Comparison of ENCODE assay signal across 38 cellular contexts in genomic region chrX:105220636-105221035, GRCh38. TPM values are rescaled to one million over a fixed set of nuclear protein-coding genes. Genes with fewer than 3 reads are reported as not detected.
"Had no signal": no experiment of that assay in that cellular context is flagged by ENCODE, and none has a peak within 500 bp of the region (broad histone marks: within the 10 kb centered on the region; RNA-seq: fewer than 3 reads in every experiment).

TEX13A (minus strand) TSS chrX:105220694; CDS start chrX:105220397, 297 bp downstream.

- FAIRE-seq: bronchial epithelial cell, colon had no signal

- H3K27ac ChIP-seq: adrenal gland, ascending aorta, body of pancreas, brain microvascular endothelial cell, breast epithelium, cardiac muscle cell, colonic mucosa had no signal

- ATAC-seq: activated naive CD4-positive, alpha-beta T cell treated with anti-CD3 and anti-CD28 coated beads, Interleukin-2, amount 50 U/mL, for 72 hours; activated naive CD8-positive, alpha-beta T cell treated with anti-CD3 and anti-CD28 coated beads, Interleukin-2, amount 50 U/mL, for 24 hours; activated T-cell treated with anti-CD3 and anti-CD28 coated beads, Interleukin-2, amount 50 U/mL, for 72 hours; activated T-helper 17 cell treated with anti-CD3 and anti-CD28 coated beads, Interleukin-2, amount 50 U/mL, for 72 hours; body of pancreas had no signal

- H3K4me3 ChIP-seq: adrenal gland, ascending aorta, body of pancreas, breast epithelium, cardiac muscle cell, colonic mucosa had no signal

- H3K27me3 ChIP-seq: ascending aorta, body of pancreas, brain microvascular endothelial cell, cardiac muscle cell, colonic mucosa had no signal

- DNase-seq: activated effector memory CD4-positive, alpha-beta T cell treated with anti-CD3 and anti-CD28 coated beads, Interleukin-2, amount 50 U/mL, for 16 hours; activated effector memory CD4-positive, alpha-beta T cell treated with Interleukin-2 at 50 U/mL for 16 hours; activated gamma-delta T cell; activated gamma-delta T cell treated with Interleukin-2 at 50 U/mL for 16 hours; activated naive CD4-positive, alpha-beta T cell; activated naive CD4-positive, alpha-beta T cell treated with anti-CD3 and anti-CD28 coated beads for 36 hours; activated naive CD4-positive, alpha-beta T cell treated with anti-CD3 and anti-CD28 coated beads, Interleukin-2, amount 10 ng/mL, durations not matched to agents 7 days and 5 days; activated naive CD4-positive, alpha-beta T cell treated with anti-CD3 and anti-CD28 coated beads, Interleukin-2, amount 50 U/mL, for 16 hours; activated naive CD4-positive, alpha-beta T cell treated with Interleukin-2 at 50 U/mL for 16 hours; activated naive CD8-positive, alpha-beta T cell treated with anti-CD3 and anti-CD28 coated beads for 36 hours; activated naive CD8-positive, alpha-beta T cell treated with anti-CD3 and anti-CD28 coated beads, Interleukin-2, amount 10 ng/mL, durations not matched to agents 7 days and 5 days; activated naive CD8-positive, alpha-beta T cell treated with anti-CD3 and anti-CD28 coated beads, Interleukin-2, amount 50 U/mL, for 24 hours; activated T-cell treated with anti-CD3 and anti-CD28 coated beads, Interleukin-2, amount 50 U/mL, for 48 hours; activated T-cell treated with anti-CD3 and anti-CD28 coated beads, Interleukin-2, amount 50 U/mL, for 72 hours; adrenal gland; amniotic stem cell; amygdala; anterior cingulate cortex; aorta; body of pancreas; brain microvascular endothelial cell; central memory CD4-positive, alpha-beta T cell; cerebellar nuclear complex; colonic mucosa had no signal

- H3K4me1 ChIP-seq: adrenal gland, ascending aorta, body of pancreas, breast epithelium, colonic mucosa had no signal

- H3K9me3 ChIP-seq: adrenal gland, body of pancreas, breast epithelium, colonic mucosa had no signal

- H3K36me3 ChIP-seq: adrenal gland, ascending aorta, brain microvascular endothelial cell, breast epithelium, cardiac muscle cell, colonic mucosa had no signal

RNA-seq across cellular contexts. Expression of gene TEX13A, which starts in this region (rescaled TPM):
- total RNA-seq: activated naive CD4-positive, alpha-beta T cell treated with anti-CD3 and anti-CD28 coated beads for 36 hours; activated naive CD4-positive, alpha-beta T cell treated with anti-CD3 and anti-CD28 coated beads, Interleukin-2, amount 50 U/mL, for 72 hours; activated naive CD8-positive, alpha-beta T cell treated with anti-CD3 and anti-CD28 coated beads for 36 hours; activated naive CD8-positive, alpha-beta T cell treated with anti-CD3 and anti-CD28 coated beads, Interleukin-2, amount 10 ng/mL, durations not matched to agents 7 days and 5 days; activated T-cell treated with anti-CD3 and anti-CD28 coated beads, Interleukin-2, amount 50 U/mL, for 72 hours; activated T-helper 1 cell treated with anti-CD3 and anti-CD28 coated beads, Interleukin-12 subunit alpha, Interleukin-12 subunit beta, Interleukin-2, Interleukin-4 antibody, amounts not matched to agents 30 ng/mL and 10 ng/mL and 1 ng/mL, durations not matched to agents 14 hours and 24 hours and 36 hours; activated T-helper 17 cell treated with anti-CD3 and anti-CD28 coated beads, Interleukin-2, amount 50 U/mL, for 72 hours; activated T-helper 2 cell treated with anti-CD3 and anti-CD28 coated beads, Interferon-gamma antibody, Interleukin-2, Interleukin-4, amounts not matched to agents 10 μg/mL and 5 μg/mL and 100 μg/mL, durations not matched to agents 14 hours and 24 hours and 36 hours; adrenal gland; aorta; ascending aorta; astrocyte; body of pancreas; breast epithelium; bronchial epithelial cell; cardiac muscle cell; cardiac septum; cerebellum; chondrocyte; colonic mucosa had no signal
- polyA plus RNA-seq: adipose tissue, adrenal gland, aorta, cardiac muscle cell had no signal
